ENCODE assay signal across 12 cellular contexts in the genomic region with DNA sequence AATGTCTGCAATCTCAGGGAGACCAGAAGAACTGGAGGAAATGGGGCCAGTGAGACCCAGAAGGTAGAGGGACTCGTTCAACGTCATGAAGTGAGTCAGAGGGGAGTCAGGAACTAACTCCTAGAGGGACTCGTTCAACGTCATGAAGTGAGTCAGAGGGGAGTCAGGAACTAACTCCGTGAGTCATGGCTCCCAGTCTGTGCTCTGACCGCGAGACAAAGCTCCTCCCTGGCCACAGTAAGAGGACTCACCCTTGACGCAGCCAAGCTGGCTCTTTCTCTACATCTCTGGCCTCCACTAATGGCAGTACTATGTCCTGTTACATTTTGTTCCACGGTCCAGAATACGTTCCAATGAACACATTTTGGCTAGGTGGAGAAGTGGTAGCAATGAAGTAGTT.
A peak's percentile ranks its signal among the peaks of the same experiment; 100 is the strongest.
DNase-seq lines count a peak whose midpoint lies in the region; TF ChIP-seq lines count a peak whose summit lies in the region.
"Had no signal": no experiment of that assay in that cellular context is flagged by ENCODE, and none has a peak within 500 bp of the region (broad histone marks: within the 10 kb centered on the region; RNA-seq: fewer than 3 reads in every experiment).

No MANE protein-coding gene starts in this region.

- no peaks in the 10 kb centered on the region for H3K79me2 ChIP-seq in mammary epithelial cell (ENCODE audit: insufficient read depth, low read length)

- H3K4me1 ChIP-seq in mammary epithelial cell (ENCODE audit: insufficient read depth, low read length), result peaks cover 11% of the 10 kb centered on the region
- no peaks in the 10 kb centered on the region for H3K4me1 ChIP-seq in endodermal cell (ENCODE audit: control insufficient read depth, insufficient read depth, low read length)

- no peaks in the 10 kb centered on the region for H3K36me3 ChIP-seq in mammary epithelial cell (ENCODE audit: insufficient read depth, low read length)
- no peaks in the 10 kb centered on the region for H3K36me3 ChIP-seq in endodermal cell (ENCODE audit: control insufficient read depth, insufficient read depth, low read length)

- peak overlapping the region; percentile 91 for H2AFZ ChIP-seq in mammary epithelial cell (ENCODE audit: low read depth, low read length)

- intact Hi-C loops in mammary epithelial cell (cut with micrococcal nuclease), result no loop called here

- no peak overlapping the region for H3K4me3 ChIP-seq in mammary epithelial cell (replicated peaks in 1 of 3; ENCODE audit: insufficient read depth in 1 of 3, low read depth in 2 of 3, low read length in 3 of 3)
- no peak overlapping the region for H3K4me3 ChIP-seq in endodermal cell (ENCODE audit: low read length)

- H4K20me1 ChIP-seq in mammary epithelial cell (ENCODE audit: insufficient read depth, low read length), result no peaks in the 10 kb centered on the region

- H3K27me3 Mint-ChIP-seq in endodermal cell (ENCODE audit: insufficient read depth), result no peaks in the 10 kb centered on the region

- WGBS in mammary epithelial cell (ENCODE audit: low coverage, missing lambda C conversion rate), result 5% methylated on average over 8 of the region's 10 CpGs
- WGBS in endodermal cell (ENCODE audit: insufficient coverage in 1 of 2, insufficient read length in 1 of 2), 2 experiments, result 87 to 89% methylated on average over 8 to 10 of the region's 10 CpGs

- H3K27ac ChIP-seq in mammary epithelial cell (ENCODE audit: insufficient read depth, low read depth, low read length) (peak overlapping the region; percentile 86), endodermal cell (ENCODE audit: low read depth, low read length) (no peak overlapping the region)

- no peaks in the 10 kb centered on the region for H3K9me3 Mint-ChIP-seq in endodermal cell
- H3K9me3 Mint-ChIP-seq: nephron had no signal

- H3K9me3 ChIP-seq in mammary epithelial cell (replicated peaks; ENCODE audit: insufficient read depth, low read length), result no peaks in the 10 kb centered on the region
- no peaks in the 10 kb centered on the region for H3K9me3 ChIP-seq in endodermal cell (ENCODE audit: control insufficient read depth, low read length)

- no TSS peak for BruUV-seq in mammary epithelial cell (replicated peaks; lab: Mats Ljungman, UMichigan)

- in situ Hi-C loops in mammary epithelial cell (cut with MboI; ENCODE audit: low sequenced_read_pairs in 2 of 2), result no loop called here

- DNase-seq in EH (ENCODE audit: low read depth) (peak; percentile 97), NCI-H460 (ENCODE audit: extremely low read depth, low read depth) (peak; percentile 91), mammary epithelial cell (peak; percentile 98), myocyte (ENCODE audit: low read depth) (peak; percentile 92), occipital lobe (lab: John Stamatoyannopoulos, UW) (no peak), GM10266 (ENCODE audit: extremely low spot score) (no peak), endodermal cell (no peak), iPS-NIHi7 (ENCODE audit: extremely low spot score) (no peak)
- DNase-seq: activated CD4-positive, alpha-beta T cell treated with anti-CD3 and anti-CD28 coated beads, Interleukin-2, amount 50 U/mL, for 48 hours; amniotic stem cell; head of caudate nucleus had no signal

- no peaks in the 10 kb centered on the region for H3K36me3 Mint-ChIP-seq in endodermal cell (ENCODE audit: low read depth)

- no peak for TF ChIP-seq CTCF in mammary epithelial cell (conservative IDR thresholded peaks at IDR 0.05 in 1 of 2, IDR thresholded peaks at IDR 0.05 in 1 of 2; ENCODE audit: extremely low read depth in 1 of 2, insufficient read depth in 1 of 2, low read depth in 1 of 2, low read length in 2 of 2)
- no peak for TF ChIP-seq CTCF in GM10266 (IDR thresholded peaks at IDR 0.05; ENCODE audit: control insufficient read depth, insufficient read depth, low read depth, missing control alignments)
- TF ChIP-seq CTCF in endodermal cell (conservative IDR thresholded peaks at IDR 0.05), result no peak

- dilution Hi-C loops in mammary epithelial cell (cut with HindIII; ENCODE audit: low sequenced_read_pairs), result no loop called here

- H3K4me3 Mint-ChIP-seq in endodermal cell, result no peak overlapping the region
- H3K4me3 Mint-ChIP-seq: nephron had no signal

- H3K27me3 ChIP-seq in mammary epithelial cell (ENCODE audit: insufficient read depth, low read length) (no peaks in the 10 kb centered on the region), endodermal cell (ENCODE audit: control insufficient read depth, insufficient read depth, low read length, poor library complexity, severe bottlenecking) (no peaks in the 10 kb centered on the region)

- peak overlapping the region; percentile 38 for H3K9ac ChIP-seq in mammary epithelial cell (ENCODE audit: insufficient read depth, low read length)
- no peak overlapping the region for H3K9ac ChIP-seq in endodermal cell (ENCODE audit: extremely low read depth, low read length, poor library complexity, severe bottlenecking)

- H3K4me2 ChIP-seq in mammary epithelial cell (ENCODE audit: insufficient read depth, low read depth, low read length), result peak overlapping the region; percentile 58

- CTCF ChIA-PET in mammary epithelial cell (lab: Charles Lee; ENCODE audit: low non-redundant PET), result interaction anchor here (0.6 kb wide), 1 partner anchor 754 kb away, joined by 4 read pairs; no protein-coding TSS in a partner anchor

- H3K4me1 Mint-ChIP-seq in endodermal cell, result no peaks in the 10 kb centered on the region

- no peak overlapping the region for H3K27ac Mint-ChIP-seq in endodermal cell
- H3K27ac Mint-ChIP-seq: nephron had no signal

Comparison
In these comparisons a context has a peak if more than half of its experiments do, and no peak if none do; other contexts are left out.
1. DNase-seq: peak in EH (single experiment), NCI-H460 (single experiment), mammary epithelial cell (single experiment) and myocyte (single experiment); none in occipital lobe (single experiment), GM10266 (single experiment), endodermal cell (single experiment) and iPS-NIHi7 (single experiment).